ENCODE assay signal across 9 cellular contexts in the genomic region with DNA sequence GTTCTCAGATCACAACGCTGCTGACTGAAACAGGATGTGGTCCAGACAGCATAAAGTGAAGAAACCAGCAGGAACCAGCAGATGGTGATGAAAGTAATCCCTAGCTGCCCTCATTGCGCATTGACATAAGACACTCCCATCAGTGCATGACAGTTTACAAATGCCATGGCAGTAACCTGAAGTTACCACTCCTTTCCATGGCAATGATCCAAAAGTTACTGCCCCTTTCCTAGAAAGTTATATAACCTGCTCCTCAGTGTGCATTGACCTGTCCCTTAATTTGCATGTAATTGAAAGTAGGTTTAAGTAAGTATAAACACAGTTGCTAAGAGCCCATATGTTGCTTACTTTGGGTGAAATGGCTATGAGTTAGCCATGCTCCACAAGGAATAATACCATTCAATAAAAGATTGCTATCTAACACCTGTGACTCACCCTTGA.
A peak's percentile ranks its signal among the peaks of the same experiment; 100 is the strongest.
DNase-seq lines count a peak whose midpoint lies in the region; ATAC-seq and TF ChIP-seq lines count a peak whose summit lies in the region.
"Had no signal": no experiment of that assay in that cellular context is flagged by ENCODE, and none has a peak within 500 bp of the region (broad histone marks: within the 10 kb centered on the region; RNA-seq: fewer than 3 reads in every experiment).

No MANE protein-coding gene starts in this region.

- H3K27me3 ChIP-seq in Peyer's patch: no peaks in the 10 kb centered on the region

- no peaks in the 10 kb centered on the region for H3K4me1 ChIP-seq in Peyer's patch

- TF ChIP-seq POLR2A in Peyer's patch (IDR thresholded peaks at IDR 0.05): no peak

- DNase-seq in activated naive CD4-positive, alpha-beta T cell treated with Interleukin-2 at 50 U/mL for 16 hours: peak; percentile 24
- no peak for DNase-seq in activated naive CD4-positive, alpha-beta T cell treated with anti-CD3 and anti-CD28 coated beads, Interleukin-2, amount 50 U/mL, for 16 hours
- DNase-seq in Peyer's patch: peak in 2 of 3 donors; percentile 20 to 57
- peak; percentile 53 for DNase-seq in amniotic epithelial cell (ENCODE audit: low read depth)
- peak; percentile 11 to 31 for DNase-seq in stimulated activated CD8-positive, alpha-beta memory T cell treated with anti-CD3 and anti-CD28 coated beads, Interleukin-7, amount 100 ng/mL, for 4 hours (ENCODE audit: low read depth in 2 of 2)
- no peak for DNase-seq in substantia nigra (lab: John Stamatoyannopoulos, UW)
- DNase-seq in AG08396 (ENCODE audit: low spot score): no peak
- DNase-seq: KG1 had no signal

- no peaks in the 10 kb centered on the region for H3K9me3 ChIP-seq in Peyer's patch

- no peak overlapping the region for H3K4me3 ChIP-seq in Peyer's patch

- TF ChIP-seq CTCF in Peyer's patch (IDR thresholded peaks at IDR 0.05): peak in 1 of 6 experiments; percentile 5

- H3K36me3 ChIP-seq in Peyer's patch: no peaks in the 10 kb centered on the region

- ATAC-seq in GM18873 (IDR thresholded peaks at IDR 0.05; ENCODE audit: low FRiP score, unreplicated experiment): no peak

- H3K27ac ChIP-seq in Peyer's patch: no peak overlapping the region
- no peak overlapping the region for H3K27ac ChIP-seq in substantia nigra (ENCODE audit: low read depth, low read length, poor library complexity, severe bottlenecking)

Comparison
In these comparisons a context has a peak if more than half of its experiments do, and no peak if none do; other contexts are left out.
1. DNase-seq: peak in activated naive CD4-positive, alpha-beta T cell treated with Interleukin-2 at 50 U/mL for 16 hours (single experiment), Peyer's patch (2 of 3), amniotic epithelial cell (single experiment) and stimulated activated CD8-positive, alpha-beta memory T cell treated with anti-CD3 and anti-CD28 coated beads, Interleukin-7, amount 100 ng/mL, for 4 hours (2 of 2); none in activated naive CD4-positive, alpha-beta T cell treated with anti-CD3 and anti-CD28 coated beads, Interleukin-2, amount 50 U/mL, for 16 hours (single experiment), substantia nigra (0 of 49) and AG08396 (single experiment).